In the genomic region with DNA sequence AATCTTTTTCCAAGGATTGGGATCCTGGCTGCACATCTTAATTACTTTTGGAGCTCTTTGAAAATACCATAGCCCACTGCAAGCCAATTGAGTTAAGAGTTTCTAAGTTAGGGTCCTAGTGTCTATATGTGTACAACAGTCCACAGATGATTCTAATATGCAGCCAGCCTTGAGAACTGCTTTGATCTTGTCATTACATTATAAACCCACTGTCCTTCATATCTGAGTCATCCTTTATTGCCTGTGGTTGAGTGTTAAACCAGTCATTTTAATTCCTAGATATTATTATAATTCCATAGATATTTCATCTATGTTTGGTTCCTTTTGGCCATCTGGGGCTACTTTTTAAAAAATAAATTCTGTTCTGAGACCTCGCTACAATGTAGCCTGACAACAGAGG, we compare ENCODE assay signal across 18 cellular contexts.
"Had no signal": no experiment of that assay in that cellular context is flagged by ENCODE, and none has a peak within 500 bp of the region (broad histone marks: within the 10 kb centered on the region; RNA-seq: fewer than 3 reads in every experiment).

No MANE protein-coding gene starts in this region.

- H3K4me1 Mint-ChIP-seq: activated CD4-positive, alpha-beta T cell treated with anti-CD3 and anti-CD28 coated beads for 36 hours; activated CD8-positive, alpha-beta memory T cell treated with anti-CD3 and anti-CD28 coated beads, Interleukin-2, amount 10 ng/mL, durations not matched to agents 7 days and 5 days; activated naive CD8-positive, alpha-beta T cell treated with anti-CD3 and anti-CD28 coated beads, Interleukin-2, amount 50 U/mL, for 24 hours; stimulated activated effector memory CD8-positive, alpha-beta T cell treated with anti-CD3 and anti-CD28 coated beads, Interleukin-12 subunit alpha, Interleukin-12 subunit beta, amount 100 ng/mL, for 72 hours had no signal

- H3K27ac ChIP-seq: ascending aorta, cardiac muscle cell, gastroesophageal sphincter, left ventricle myocardium inferior, ovary had no signal

- H3K9me3 Mint-ChIP-seq: activated CD4-positive, alpha-beta memory T cell treated with anti-CD3 and anti-CD28 coated beads for 36 hours; activated naive CD4-positive, alpha-beta T cell treated with anti-CD3 and anti-CD28 coated beads for 36 hours; activated naive CD8-positive, alpha-beta T cell treated with anti-CD3 and anti-CD28 coated beads, Interleukin-2, amount 50 U/mL, for 24 hours; activated T-helper 2 cell treated with anti-CD3 and anti-CD28 coated beads, Interferon-gamma antibody, Interleukin-2, Interleukin-4, amounts not matched to agents 10 μg/mL and 5 μg/mL and 100 μg/mL, durations not matched to agents 14 hours and 24 hours and 36 hours; natural killer cell treated with Interleukin-12 subunit alpha and Interleukin-12 subunit beta and Interleukin-15 and Interleukin-18, amount 100 ng/mL, for 72 hours; stimulated activated effector memory CD8-positive, alpha-beta T cell treated with anti-CD3 and anti-CD28 coated beads, Interleukin-12 subunit alpha, Interleukin-12 subunit beta, amount 100 ng/mL, for 72 hours; T-helper 1 cell treated with Interleukin-12 subunit alpha and Interleukin-12 subunit beta and Interleukin-4 antibody, amounts not matched to agents 30 μg/mL and 1 μg/mL, for 36 hours had no signal

- H3K4me3 ChIP-seq: ascending aorta, cardiac muscle cell, gastroesophageal sphincter, left ventricle myocardium inferior, ovary had no signal

- H3K27ac Mint-ChIP-seq: activated CD4-positive, alpha-beta memory T cell treated with anti-CD3 and anti-CD28 coated beads for 36 hours; activated CD4-positive, alpha-beta T cell treated with anti-CD3 and anti-CD28 coated beads for 36 hours; activated CD8-positive, alpha-beta memory T cell treated with anti-CD3 and anti-CD28 coated beads, Interleukin-2, amount 10 ng/mL, durations not matched to agents 7 days and 5 days; activated naive CD4-positive, alpha-beta T cell treated with anti-CD3 and anti-CD28 coated beads for 36 hours; activated naive CD8-positive, alpha-beta T cell treated with anti-CD3 and anti-CD28 coated beads, Interleukin-2, amount 50 U/mL, for 24 hours; activated T-helper 2 cell treated with anti-CD3 and anti-CD28 coated beads, Interferon-gamma antibody, Interleukin-2, Interleukin-4, amounts not matched to agents 10 μg/mL and 5 μg/mL and 100 μg/mL, durations not matched to agents 14 hours and 24 hours and 36 hours; natural killer cell treated with Interleukin-12 subunit alpha and Interleukin-12 subunit beta and Interleukin-15 and Interleukin-18, amount 100 ng/mL, for 72 hours; stimulated activated effector memory CD8-positive, alpha-beta T cell treated with anti-CD3 and anti-CD28 coated beads, Interleukin-12 subunit alpha, Interleukin-12 subunit beta, amount 100 ng/mL, for 72 hours; T-helper 1 cell treated with Interleukin-12 subunit alpha and Interleukin-12 subunit beta and Interleukin-4 antibody, amounts not matched to agents 30 μg/mL and 1 μg/mL, for 36 hours had no signal

- DNase-seq: activated CD4-positive, alpha-beta memory T cell treated with anti-CD3 and anti-CD28 coated beads for 36 hours; activated CD4-positive, alpha-beta T cell treated with anti-CD3 and anti-CD28 coated beads for 36 hours; activated CD8-positive, alpha-beta memory T cell treated with anti-CD3 and anti-CD28 coated beads, Interleukin-2, amount 10 ng/mL, durations not matched to agents 7 days and 5 days; activated naive CD4-positive, alpha-beta T cell treated with anti-CD3 and anti-CD28 coated beads for 36 hours; activated naive CD8-positive, alpha-beta T cell treated with anti-CD3 and anti-CD28 coated beads, Interleukin-2, amount 50 U/mL, for 24 hours; activated T-cell treated with anti-CD3 and anti-CD28 coated beads, Interleukin-2, amount 50 U/mL, for 1 hour; erythroblast; left ventricle myocardium inferior; ovary had no signal

- H3K4me1 ChIP-seq: ascending aorta, gastroesophageal sphincter, left ventricle myocardium inferior had no signal

- H3K27me3 ChIP-seq: ascending aorta, cardiac muscle cell, gastroesophageal sphincter, ovary had no signal

- H3K9me3 ChIP-seq: ascending aorta, gastroesophageal sphincter, left ventricle myocardium inferior, ovary had no signal

- H3K27me3 Mint-ChIP-seq: activated CD4-positive, alpha-beta memory T cell treated with anti-CD3 and anti-CD28 coated beads for 36 hours; activated CD4-positive, alpha-beta T cell treated with anti-CD3 and anti-CD28 coated beads for 36 hours; activated CD8-positive, alpha-beta memory T cell treated with anti-CD3 and anti-CD28 coated beads, Interleukin-2, amount 10 ng/mL, durations not matched to agents 7 days and 5 days; activated naive CD8-positive, alpha-beta T cell treated with anti-CD3 and anti-CD28 coated beads, Interleukin-2, amount 50 U/mL, for 24 hours; natural killer cell treated with Interleukin-12 subunit alpha and Interleukin-12 subunit beta and Interleukin-15 and Interleukin-18, amount 100 ng/mL, for 72 hours had no signal

- H3K4me3 Mint-ChIP-seq: activated CD4-positive, alpha-beta memory T cell treated with anti-CD3 and anti-CD28 coated beads for 36 hours; activated CD4-positive, alpha-beta T cell treated with anti-CD3 and anti-CD28 coated beads for 36 hours; activated CD8-positive, alpha-beta memory T cell treated with anti-CD3 and anti-CD28 coated beads, Interleukin-2, amount 10 ng/mL, durations not matched to agents 7 days and 5 days; activated naive CD4-positive, alpha-beta T cell treated with anti-CD3 and anti-CD28 coated beads for 36 hours; activated naive CD8-positive, alpha-beta T cell treated with anti-CD3 and anti-CD28 coated beads, Interleukin-2, amount 50 U/mL, for 24 hours; natural killer cell treated with Interleukin-12 subunit alpha and Interleukin-12 subunit beta and Interleukin-15 and Interleukin-18, amount 100 ng/mL, for 72 hours; stimulated activated effector memory CD8-positive, alpha-beta T cell treated with anti-CD3 and anti-CD28 coated beads, Interleukin-12 subunit alpha, Interleukin-12 subunit beta, amount 100 ng/mL, for 72 hours; T-helper 1 cell treated with Interleukin-12 subunit alpha and Interleukin-12 subunit beta and Interleukin-4 antibody, amounts not matched to agents 30 μg/mL and 1 μg/mL, for 36 hours had no signal

- FAIRE-seq: keratinocyte, urothelium cell line had no signal

- H3K36me3 ChIP-seq: ovary had no signal

- ATAC-seq: activated CD4-positive, alpha-beta T cell treated with anti-CD3 and anti-CD28 coated beads for 36 hours; activated CD8-positive, alpha-beta memory T cell treated with anti-CD3 and anti-CD28 coated beads, Interleukin-2, amount 10 ng/mL, durations not matched to agents 7 days and 5 days; activated naive CD8-positive, alpha-beta T cell treated with anti-CD3 and anti-CD28 coated beads, Interleukin-2, amount 50 U/mL, for 24 hours; gastroesophageal sphincter; natural killer cell treated with Interleukin-12 subunit alpha and Interleukin-12 subunit beta and Interleukin-15 and Interleukin-18, amount 100 ng/mL, for 72 hours; stimulated activated effector memory CD8-positive, alpha-beta T cell treated with anti-CD3 and anti-CD28 coated beads, Interleukin-12 subunit alpha, Interleukin-12 subunit beta, amount 100 ng/mL, for 72 hours had no signal
